8 cellular contexts compared by ENCODE assay signal in the genomic region with DNA sequence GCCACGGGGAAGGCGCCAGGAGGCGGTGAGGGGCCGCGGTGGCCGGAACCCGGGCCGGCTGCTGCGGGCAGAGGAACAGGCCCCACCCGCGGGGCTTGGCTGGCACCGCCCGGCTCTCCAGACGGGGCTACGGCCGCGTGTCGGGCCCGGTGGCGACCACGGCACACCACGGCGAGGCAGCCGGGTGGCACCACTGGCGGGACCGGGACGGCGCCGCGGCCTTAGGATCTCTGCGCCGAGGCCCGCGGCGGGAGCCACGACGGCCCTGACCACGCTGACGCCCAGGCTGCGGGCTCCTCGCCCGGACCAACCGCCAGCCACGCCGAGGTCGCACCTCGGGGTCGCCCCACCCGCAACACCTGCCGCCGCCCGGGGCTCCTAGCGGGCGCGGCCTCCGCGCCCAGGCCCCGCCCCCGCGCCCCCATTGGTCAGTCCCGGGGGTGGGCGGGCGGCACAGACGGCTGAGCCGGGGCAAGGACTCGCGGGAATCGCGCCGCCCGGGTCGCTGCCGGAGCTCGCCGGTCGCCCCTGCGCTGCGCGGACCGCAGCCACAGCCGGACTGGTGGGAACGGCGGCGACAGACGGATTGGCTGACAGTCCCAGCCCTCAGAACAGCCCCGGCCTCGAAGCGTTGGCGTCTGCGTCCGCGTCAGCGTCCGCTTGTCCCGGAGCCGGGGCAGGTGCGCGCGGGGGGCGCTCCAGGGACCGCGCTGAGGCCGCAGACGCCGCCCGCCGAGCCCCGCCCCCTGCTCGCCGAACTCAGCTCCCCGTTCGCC.
DNase-seq lines count a peak whose midpoint lies in the region; ATAC-seq and TF ChIP-seq lines count a peak whose summit lies in the region.

TSS of gene BMP8A (plus strand) at position 491 of the 776 bp plus-strand sequence. CDS start 356 bp downstream, outside the sequence.

- H3K36me3 ChIP-seq in DND-41 (ENCODE audit: insufficient read depth, low read length): peaks cover 16% of the 10 kb centered on the region; the same call in 1 of the 2 replicates

- in situ Hi-C loops in astrocyte of the spinal cord (cut with HindIII; ENCODE audit: low sequenced_read_pairs): no loop called here

- TF ChIP-seq CTCF in DND-41 (IDR thresholded peaks at IDR 0.05; ENCODE audit: borderline replicate concordance, extremely low read depth, low read length, poor library complexity, severe bottlenecking) (no peak), NB4 (IDR thresholded peaks at IDR 0.05; ENCODE audit: low read depth, low read length) (no peak), astrocyte of the spinal cord (IDR thresholded peaks at IDR 0.05; ENCODE audit: low read depth, low read length) (no peak)

- 0 out of 2 replicates have a peak within 1 kb of the TSS, but pooled peaks have one; percentile 15 for H3K9ac ChIP-seq in DND-41 (ENCODE audit: low read depth, low read length)

- H3K4me3 ChIP-seq in DND-41 (ENCODE audit: low read depth in 1 of 2, low read length in 2 of 2): peak within 1 kb of the TSS in 1 of 2 experiments; percentile 54; a peak in 2 of 4 replicates
- no peak within 1 kb of the TSS for H3K4me3 ChIP-seq in NB4 (ENCODE audit: low read depth, low read length)
- H3K4me3 ChIP-seq in astrocyte of the spinal cord (ENCODE audit: low read depth, low read length): peak within 1 kb of the TSS; percentile 21

- peaks cover 5% of the 10 kb centered on the region for H3K4me1 ChIP-seq in DND-41 (ENCODE audit: insufficient read depth, low read length)

- H3K9me3 ChIP-seq in DND-41 (ENCODE audit: insufficient read depth, low read length, severe bottlenecking): no peaks in the 10 kb centered on the region

- H2AFZ ChIP-seq in DND-41 (ENCODE audit: low read depth, low read length): peak within 1 kb of the TSS; percentile 65; the same call in 1 of the 2 replicates

- H3K79me2 ChIP-seq in DND-41 (ENCODE audit: insufficient read depth, low read length): no peaks in the 10 kb centered on the region

- H3K27ac ChIP-seq in DND-41 (ENCODE audit: low read length): no peak within 1 kb of the TSS

- ATAC-seq in DND-41 (ENCODE audit: insufficient read depth, low read depth) (peak; percentile 87), GM21619 (IDR thresholded peaks at IDR 0.05; ENCODE audit: unreplicated experiment) (peak; percentile 73)

- no peaks in the 10 kb centered on the region for H3K27me3 ChIP-seq in DND-41 (ENCODE audit: insufficient read depth, low read length, poor library complexity)

- H4K20me1 ChIP-seq in DND-41 (ENCODE audit: insufficient read depth, low read length): peaks cover 5% of the 10 kb centered on the region; the same call in 1 of the 2 replicates

- DNase-seq in DND-41: peak; percentile 58
- DNase-seq in NB4 (ENCODE audit: low read depth): peak; percentile 62
- peak; percentile 62 for DNase-seq in T-helper 22 cell (ENCODE audit: low read depth)
- DNase-seq in astrocyte of the spinal cord (ENCODE audit: low read depth, low spot score): no peak
- DNase-seq in islet precursor cell: peak; percentile 87
- DNase-seq in stimulated activated CD4-positive, alpha-beta T cell treated with anti-CD3 and anti-CD28 coated beads, Interleukin-2, amount 100 ng/mL, for 4 hours (ENCODE audit: low read depth): peak; percentile 56
- DNase-seq in putamen (ENCODE audit: low spot score): no peak

- TF ChIP-seq POLR2A in NB4 (IDR thresholded peaks at IDR 0.05; ENCODE audit: extremely low read depth, insufficient read length): no peak

- peak within 1 kb of the TSS; percentile 71 for H3K4me2 ChIP-seq in DND-41 (ENCODE audit: insufficient read depth, low read length)

Comparison
In these comparisons a context has a peak if more than half of its experiments do, and no peak if none do; other contexts are left out.
1. DNase-seq: peak in DND-41 (single experiment), NB4 (single experiment), T-helper 22 cell (single experiment), islet precursor cell (single experiment) and stimulated activated CD4-positive, alpha-beta T cell treated with anti-CD3 and anti-CD28 coated beads, Interleukin-2, amount 100 ng/mL, for 4 hours (single experiment); none in astrocyte of the spinal cord (single experiment) and putamen (single experiment).